ENCODE assay signal across 24 cellular contexts in the genomic region with DNA sequence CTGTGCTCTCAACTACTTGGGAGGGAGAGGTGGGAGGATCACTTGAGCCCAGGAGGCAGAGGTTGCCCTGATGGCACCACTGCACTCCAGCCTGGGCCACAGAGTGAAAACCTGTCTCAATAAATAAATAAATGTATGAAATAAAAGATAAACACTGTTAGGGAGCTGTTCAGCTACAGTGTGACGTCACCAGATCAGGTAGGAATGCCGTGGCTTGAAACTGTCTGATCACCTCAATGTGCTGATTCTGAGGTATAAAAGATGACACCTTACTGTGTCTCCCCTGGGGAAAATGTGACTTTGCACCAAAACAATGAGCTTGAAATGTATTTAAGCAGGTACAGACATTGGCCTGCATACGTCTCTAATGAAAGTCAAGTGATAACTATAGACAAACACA.
"Had no signal": no experiment of that assay in that cellular context is flagged by ENCODE, and none has a peak within 500 bp of the region (broad histone marks: within the 10 kb centered on the region; RNA-seq: fewer than 3 reads in every experiment).

No MANE protein-coding gene starts in this region.

- DNase-seq: Karpas-422, KG1, MG63, NCI-H1092, NCI-H1105 treated with DMSO at 0.1 percent for 48 hours, NCI-H1417 treated with DMSO at 0.1 percent for 48 hours, NCI-H146, NCI-H1694 treated with DMSO at 0.1 percent for 48 hours, NCI-H1930, NCI-H2081, NCI-H2107, NCI-H226, NCI-H446, NCI-H510A, NCI-H524 treated with DMSO at 0.1 percent for 48 hours, NCI-H69, NCI-H774, Right ventricle myocardium superior, SIG-M5 had no signal

- H3K27ac ChIP-seq: HL-60, RWPE1, SJSA1, SK-N-MC had no signal

- H3K9me3 ChIP-seq: MG63, SJSA1 had no signal

- H3K27me3 ChIP-seq: SJSA1 had no signal

- ATAC-seq: Panc1 had no signal

- H3K36me3 ChIP-seq: MG63 had no signal

- H3K4me3 ChIP-seq: MG63, SJSA1, SK-N-MC had no signal
